In the genomic region with DNA sequence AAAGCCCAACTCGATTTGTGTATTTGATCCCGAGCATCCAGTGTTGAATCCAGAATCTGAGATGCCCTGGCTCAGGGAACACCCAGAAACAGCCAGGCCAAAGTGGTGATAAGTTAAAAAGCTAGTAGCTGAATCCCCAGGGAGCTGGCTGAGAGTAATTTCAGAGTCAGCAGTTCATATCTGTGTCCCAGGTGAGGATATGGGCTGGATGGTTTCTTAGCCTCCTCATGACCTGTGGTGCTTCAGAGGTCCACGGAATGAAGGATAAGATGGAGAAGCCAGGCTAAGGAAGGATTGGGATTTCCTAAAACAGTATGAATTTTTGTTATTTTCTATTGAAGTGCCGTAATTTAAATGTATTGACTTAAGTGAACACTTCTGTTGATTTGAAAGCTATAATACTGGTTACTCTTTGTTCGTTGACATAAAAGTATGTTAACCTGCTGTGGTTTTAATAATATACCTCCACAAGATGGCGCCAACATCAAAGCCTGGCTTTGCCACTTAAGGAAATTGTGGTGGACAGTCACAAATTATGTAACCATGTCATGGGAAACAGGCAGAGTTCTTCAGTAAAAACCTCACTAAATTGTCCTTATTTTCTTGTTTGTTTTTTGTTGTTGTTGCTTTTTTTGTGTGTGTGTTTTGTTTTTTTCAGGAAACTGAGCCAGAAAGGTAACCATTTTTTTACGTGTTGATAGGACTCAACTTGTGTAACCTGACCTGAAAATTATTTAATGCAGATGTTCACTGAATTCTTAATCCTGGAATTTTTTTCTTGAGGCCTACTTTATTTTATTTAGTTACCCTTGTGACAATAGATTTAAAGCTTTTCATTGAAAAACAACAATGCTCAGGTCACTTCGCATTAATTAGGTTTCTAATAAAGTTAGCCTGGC, we compare ENCODE assay signal across 8 cellular contexts. TPM values are rescaled to one million over a fixed set of nuclear protein-coding genes. Genes with fewer than 3 reads are reported as not detected.
DNase-seq lines count a peak whose midpoint lies in the region; ATAC-seq, FAIRE-seq and TF ChIP-seq lines count a peak whose summit lies in the region.

No MANE protein-coding gene starts in this region.

- H3K4me3 ChIP-seq in GM23338, result no peak overlapping the region
- no peak overlapping the region for H3K4me3 ChIP-seq in cardiac fibroblast (replicated peaks in 1 of 2; ENCODE audit: low read depth in 2 of 2, low read length in 2 of 2)
- H3K4me3 ChIP-seq in kidney (ENCODE audit: low read length in 2 of 2), result no peak overlapping the region

- FAIRE-seq in kidney (lab: Jason Lieb, UNC), result peak; percentile 97

- TF ChIP-seq CTCF in GM23338 (conservative IDR thresholded peaks at IDR 0.05; ENCODE audit: low read depth in 2 of 2) (peak; percentile 79 to 89), cardiac fibroblast (IDR thresholded peaks at IDR 0.05; ENCODE audit: low read depth, low read length) (peak; percentile 75), kidney (IDR thresholded peaks at IDR 0.05; ENCODE audit: borderline replicate concordance, extremely low read depth, insufficient read depth) (peak; percentile 84)

- 0 out of 2 replicates have a peak, but pooled peaks cover 9% of the 10 kb centered on the region for H3F3A ChIP-seq in GM23338 (replicated peaks; ENCODE audit: low read depth)

- ATAC-seq in GM23338, result peak; percentile 46

- peaks cover 5% of the 10 kb centered on the region; the same call in 2 of the 3 replicates for H3K9me3 Mint-ChIP-seq in GM23338

- peaks cover 85% of the 10 kb centered on the region for H3K36me3 Mint-ChIP-seq in GM23338 (ENCODE audit: low read depth)

- H2AFZ ChIP-seq in GM23338, result no peak overlapping the region

- no peaks in the 10 kb centered on the region for H3K27me3 ChIP-seq in GM23338 (ENCODE audit: insufficient read depth)

- H3K27ac ChIP-seq in GM23338 (ENCODE audit: low read depth) (no peak overlapping the region), kidney (ENCODE audit: low read depth in 2 of 2, low read length in 2 of 2) (no peak overlapping the region)

- no peak overlapping the region for H3K4me3 Mint-ChIP-seq in GM23338

- no peak overlapping the region for H3K4me2 ChIP-seq in GM23338

- peaks cover 5% of the 10 kb centered on the region; the same call in 2 of the 3 replicates for H3K4me1 Mint-ChIP-seq in GM23338

- H3K4me1 ChIP-seq in GM23338 (ENCODE audit: insufficient read depth) (no peaks in the 10 kb centered on the region), kidney (ENCODE audit: control insufficient read depth in 1 of 2, insufficient read depth in 1 of 2, low read depth in 1 of 2, low read length in 2 of 2) (peaks cover 0 to 10% of the 10 kb centered on the region in 2 donors)

- peaks cover 98% of the 10 kb centered on the region for H3K79me2 ChIP-seq in GM23338 (replicated peaks; ENCODE audit: insufficient read depth)

- peak; percentile 56 for DNase-seq in GDM1 (lab: John Stamatoyannopoulos, UW)
- peak; percentile 80 for DNase-seq in GM23338 (ENCODE audit: low spot score)
- DNase-seq in NCI-H1105 (lab: John Stamatoyannopoulos, UW), result peak; percentile 31
- DNase-seq in SW480 (ENCODE audit: low spot score), result peak; percentile 71
- DNase-seq in cardiac fibroblast (ENCODE audit: low read depth in 2 of 2), result peak; percentile 89 to 94
- no peak for DNase-seq in kidney
- DNase-seq in stimulated activated CD8-positive, alpha-beta memory T cell treated with anti-CD3 and anti-CD28 coated beads, Interleukin-4, amount 100 ng/mL, for 4 hours (ENCODE audit: low read depth in 2 of 2, low spot score in 1 of 2), result peak; percentile 18 to 20
- no peak for DNase-seq in ecto neural progenitor cell (ENCODE audit: low spot score)

- peaks cover 52% of the 10 kb centered on the region for H4K20me1 ChIP-seq in GM23338 (replicated peaks; ENCODE audit: insufficient read depth)

- intact Hi-C loops in kidney (cut with DNase I), result loop anchor here (10.0 kb wide), 1 partner anchor 421 kb away; no protein-coding TSS in a partner anchor

- H3K9ac ChIP-seq in kidney (ENCODE audit: low read length in 2 of 2), result no peak overlapping the region

- H3K9me3 ChIP-seq in kidney (ENCODE audit: control insufficient read depth in 1 of 2, low read length in 2 of 2), result no peaks in the 10 kb centered on the region

- H3K27ac Mint-ChIP-seq in GM23338, result no peak overlapping the region

- peaks cover 44% of the 10 kb centered on the region for H3K36me3 ChIP-seq in GM23338 (ENCODE audit: insufficient read depth)
- peaks cover 14 to 24% of the 10 kb centered on the region in 2 donors for H3K36me3 ChIP-seq in kidney (ENCODE audit: control insufficient read depth in 1 of 2, insufficient read depth in 2 of 2, low read length in 2 of 2)

- H3K27me3 Mint-ChIP-seq in GM23338 (ENCODE audit: insufficient read depth, low read depth, poor library complexity), result no peaks in the 10 kb centered on the region

- H3K9me2 ChIP-seq in GM23338 (ENCODE audit: insufficient read depth), result no peaks in the 10 kb centered on the region

TF ChIP-seq in GM23338, 12 proteins besides CTCF, POLR2A, EP300 and RAD21:
- no peak for TF ChIP-seq EZH2 (IDR thresholded peaks at IDR 0.05; ENCODE audit: low read depth, unreplicated experiment)

RNA-seq across cellular contexts. Expression of a gene that starts 11.4 kb away (rescaled TPM):
- total RNA-seq in GM23338 (2014; rRNA removed; shearing (Covaris generic)), result 70.0 and 71.8 TPM in 2 replicates
- polyA plus RNA-seq in GM23338 (2016; fragmentation: Nextera tagmentation; extraction: Ambion mirVana), result 51.0 and 61.8 TPM in 2 replicates
- 42.4 TPM for total RNA-seq in kidney
- polyA plus RNA-seq in kidney (ENCODE audit: insufficient read depth, low read depth, low replicate concordance), result 11.2 TPM

Comparison
In these comparisons a context has a peak if more than half of its experiments do, and no peak if none do; other contexts are left out.
1. DNase-seq: peak in GDM1 (single experiment), GM23338 (single experiment), NCI-H1105 (single experiment), SW480 (single experiment), cardiac fibroblast (2 of 2) and stimulated activated CD8-positive, alpha-beta memory T cell treated with anti-CD3 and anti-CD28 coated beads, Interleukin-4, amount 100 ng/mL, for 4 hours (2 of 2); none in kidney (single experiment) and ecto neural progenitor cell (single experiment).
2. Peak in every context shown above with its lines, with median percentiles within 50 percentile points of each other: CTCF ChIP-seq.